Comparison of ENCODE assay signal across 8 cellular contexts in genomic region chr11:128692750-128693578, GRCh38. TPM values are rescaled to one million over a fixed set of nuclear protein-coding genes. Genes with fewer than 3 reads are reported as not detected.
DNase-seq lines count a peak whose midpoint lies in the region; ATAC-seq and TF ChIP-seq lines count a peak whose summit lies in the region.

No MANE protein-coding gene starts in this region.

- peak overlapping the region; percentile 32 to 42 for H3K4me3 ChIP-seq in uterus

- H3K4me1 ChIP-seq in uterus = peaks cover 0 to 15% of the 10 kb centered on the region in 2 donors

- peaks cover 15 to 17% of the 10 kb centered on the region in 2 donors for H3K27me3 ChIP-seq in uterus

- ATAC-seq in SK-N-SH treated with all-trans-retinoic acid at 6 μM for 48 hours = peak; percentile 53

- no peaks in the 10 kb centered on the region for H3K36me3 ChIP-seq in uterus

- no peak for TF ChIP-seq CTCF in uterus (IDR thresholded peaks at IDR 0.05)

- peak overlapping the region; percentile 74 to 87 for H3K27ac ChIP-seq in uterus

- intact Hi-C loops in uterus (cut with DNase I; ENCODE audit: low total_unique reads) = no loop called here

- H3K9me3 ChIP-seq in uterus = no peaks in the 10 kb centered on the region

- peak; percentile 76 for DNase-seq in activated effector memory CD4-positive, alpha-beta T cell treated with anti-CD3 and anti-CD28 coated beads, Interleukin-2, amount 50 U/mL, for 16 hours
- DNase-seq in activated effector memory CD4-positive, alpha-beta T cell treated with Interleukin-2 at 50 U/mL for 16 hours = no peak
- peak; percentile 40 for DNase-seq in dedifferentiated amniotic fluid mesenchymal stem cell (ENCODE audit: extremely low spot score)
- DNase-seq in mesenteric fat pad (ENCODE audit: low spot score) = peak; percentile 91
- DNase-seq in uterus = no peak
- DNase-seq in occipital lobe (lab: John Stamatoyannopoulos, UW) = no peak
- no peak for DNase-seq in cerebellum (ENCODE audit: low spot score)

- no peak for TF ChIP-seq POLR2A in uterus (IDR thresholded peaks at IDR 0.05)

TF ChIP-seq in SK-N-SH treated with all-trans-retinoic acid at 6 μM for 48 hours, 23 proteins besides CTCF, POLR2A, EP300 and RAD21:
- TF ChIP-seq OSR1 (CRISPR knock-in tag; IDR thresholded peaks at IDR 0.05) = no peak
- no peak for TF ChIP-seq ZNF70 (CRISPR knock-in tag; IDR thresholded peaks at IDR 0.05)
- TF ChIP-seq PATZ1 (CRISPR knock-in tag; IDR thresholded peaks at IDR 0.05; ENCODE audit: borderline replicate concordance) = no peak
- no peak for TF ChIP-seq TSHZ2 (CRISPR knock-in tag; IDR thresholded peaks at IDR 0.05)
- TF ChIP-seq TCF4 (CRISPR knock-in tag; IDR thresholded peaks at IDR 0.05; ENCODE audit: borderline replicate concordance) = no peak
- TF ChIP-seq ZNF8 (CRISPR knock-in tag; IDR thresholded peaks at IDR 0.05) = no peak
- no peak for TF ChIP-seq POU6F1 (CRISPR knock-in tag; IDR thresholded peaks at IDR 0.05; ENCODE audit: borderline replicate concordance, low read depth)
- no peak for TF ChIP-seq ZC3H10 (CRISPR knock-in tag; IDR thresholded peaks at IDR 0.05)
- TF ChIP-seq ISL1 (CRISPR knock-in tag; IDR thresholded peaks at IDR 0.05) = no peak
- no peak for TF ChIP-seq TOX (CRISPR knock-in tag; IDR thresholded peaks at IDR 0.05; ENCODE audit: borderline replicate concordance)
- TF ChIP-seq CSDC2 (CRISPR knock-in tag; IDR thresholded peaks at IDR 0.05) = no peak
- no peak for TF ChIP-seq CSRNP3 (CRISPR knock-in tag; IDR thresholded peaks at IDR 0.05)

RNA-seq across cellular contexts. Expression of gene FLI1, which starts 0.9 kb away (rescaled TPM):
- total RNA-seq in mesenteric fat pad (30.9 TPM), uterus (10 to 100 TPM; 12.4 to 56.0 (median 22.5) TPM), occipital lobe (4.7 TPM), cerebellum (7.3 TPM)

Comparison
In these comparisons a context has a peak if more than half of its experiments do, and no peak if none do; other contexts are left out.
1. DNase-seq: peak in activated effector memory CD4-positive, alpha-beta T cell treated with anti-CD3 and anti-CD28 coated beads, Interleukin-2, amount 50 U/mL, for 16 hours (single experiment), dedifferentiated amniotic fluid mesenchymal stem cell (single experiment) and mesenteric fat pad (single experiment); none in activated effector memory CD4-positive, alpha-beta T cell treated with Interleukin-2 at 50 U/mL for 16 hours (single experiment), uterus (0 of 2), occipital lobe (single experiment) and cerebellum (single experiment).